ENCODE assay signal across 1 cellular context in genomic region chr4:82372502-82372873, GRCh38.
A peak's percentile ranks its signal among the peaks of the same experiment; 100 is the strongest.
TF ChIP-seq lines count a peak whose summit lies in the region.

No MANE protein-coding gene starts in this region.

TF ChIP-seq in HepG2, 621 proteins besides CTCF, POLR2A, EP300 and RAD21:
- 0 out of 2 replicates have a peak, but pooled peaks have one; percentile 26 for TF ChIP-seq ZFX (CRISPR knock-in tag; IDR thresholded peaks at IDR 0.05; ENCODE audit: low read depth)
- no peak for TF ChIP-seq USF2 (IDR thresholded peaks at IDR 0.05; ENCODE audit: low read depth, low read length)
- peak; percentile 32; the same call in 1 of the 2 replicates for TF ChIP-seq USF2 (CRISPR knock-in tag; IDR thresholded peaks at IDR 0.05; ENCODE audit: borderline replicate concordance)
- no peak for TF ChIP-seq ZBTB39 (CRISPR knock-in tag; IDR thresholded peaks at IDR 0.05)
- no peak for TF ChIP-seq IKZF5 (CRISPR knock-in tag; IDR thresholded peaks at IDR 0.05)
- TF ChIP-seq ZFY (CRISPR knock-in tag; IDR thresholded peaks at IDR 0.05): 0 out of 2 replicates have a peak, but pooled peaks have one; percentile 18
- no peak for TF ChIP-seq GATAD1 (CRISPR knock-in tag; IDR thresholded peaks at IDR 0.05)
- no peak for TF ChIP-seq ZBTB46 (CRISPR knock-in tag; IDR thresholded peaks at IDR 0.05; ENCODE audit: borderline replicate concordance)
- TF ChIP-seq ZNF580 (CRISPR knock-in tag; IDR thresholded peaks at IDR 0.05; ENCODE audit: borderline replicate concordance, low read depth): no peak
- TF ChIP-seq ZNF432 (CRISPR knock-in tag; IDR thresholded peaks at IDR 0.05; ENCODE audit: borderline replicate concordance): no peak
- no peak for TF ChIP-seq MBD4 (IDR thresholded peaks at IDR 0.05; ENCODE audit: borderline replicate concordance, low read length)
- no peak for TF ChIP-seq PCBP2 (optimal IDR thresholded peaks at IDR 0.05; ENCODE audit: low read depth, low read length, poor library complexity, severe bottlenecking)
- no peak for TF ChIP-seq KDM6A (CRISPR knock-in tag; IDR thresholded peaks at IDR 0.05; ENCODE audit: low read depth)
- no peak for TF ChIP-seq ZNF44 (CRISPR knock-in tag; IDR thresholded peaks at IDR 0.05)
- TF ChIP-seq ZNF281 (CRISPR knock-in tag; IDR thresholded peaks at IDR 0.05; ENCODE audit: borderline replicate concordance): peak; percentile 58; the same call in 1 of the 2 replicates
- no peak for TF ChIP-seq MEIS1 (CRISPR knock-in tag; IDR thresholded peaks at IDR 0.05; ENCODE audit: borderline replicate concordance)
- no peak for TF ChIP-seq YEATS2 (CRISPR knock-in tag; IDR thresholded peaks at IDR 0.05; ENCODE audit: borderline replicate concordance)
- TF ChIP-seq ZNF652 (CRISPR knock-in tag; IDR thresholded peaks at IDR 0.05; ENCODE audit: borderline replicate concordance, low read depth): no peak
- TF ChIP-seq FOXM1 (CRISPR knock-in tag; IDR thresholded peaks at IDR 0.05): no peak
- no peak for TF ChIP-seq MAZ (IDR thresholded peaks at IDR 0.05; ENCODE audit: borderline replicate concordance, low read depth, low read length)
- TF ChIP-seq MAZ (CRISPR knock-in tag; IDR thresholded peaks at IDR 0.05; ENCODE audit: low read depth): 0 out of 2 replicates have a peak, but pooled peaks have one; percentile 25
TF ChIP-seq in HepG2: peak in this region for 5.
